In genomic region chr10:48603421-48604038, GRCh38 we compare ENCODE assay signal across 16 cellular contexts. TPM values are rescaled to one million over a fixed set of nuclear protein-coding genes. Genes with fewer than 3 reads are reported as not detected.
DNase-seq lines count a peak whose midpoint lies in the region; ATAC-seq and TF ChIP-seq lines count a peak whose summit lies in the region.
"Had no signal": no experiment of that assay in that cellular context is flagged by ENCODE, and none has a peak within 500 bp of the region (broad histone marks: within the 10 kb centered on the region; RNA-seq: fewer than 3 reads in every experiment).

No MANE protein-coding gene starts in this region.

- H3K36me3 ChIP-seq in MM.1S (replicated peaks; ENCODE audit: insufficient read depth, low read length) (no peaks in the 10 kb centered on the region), osteoblast (ENCODE audit: insufficient read depth, low read length) (no peaks in the 10 kb centered on the region)

- no peak for ATAC-seq in activated naive CD8-positive, alpha-beta T cell treated with anti-CD3 and anti-CD28 coated beads, Interleukin-2, amount 50 U/mL, for 24 hours
- ATAC-seq: GM12878 had no signal

- peak overlapping the region; percentile 66 for H3K4me3 Mint-ChIP-seq in dendritic cell treated with granulocyte-macrophage colony-stimulating factor and Interleukin-4, amounts not matched to agents 40 ng/mL and 50 ng/mL, for 4 days
- H3K4me3 Mint-ChIP-seq in activated naive CD8-positive, alpha-beta T cell treated with anti-CD3 and anti-CD28 coated beads, Interleukin-2, amount 50 U/mL, for 24 hours: no peak overlapping the region
- H3K4me3 Mint-ChIP-seq: activated naive CD8-positive, alpha-beta T cell had no signal

- no peaks in the 10 kb centered on the region for H3K9me3 Mint-ChIP-seq in dendritic cell treated with granulocyte-macrophage colony-stimulating factor and Interleukin-4, amounts not matched to agents 40 ng/mL and 50 ng/mL, for 4 days
- no peaks in the 10 kb centered on the region for H3K9me3 Mint-ChIP-seq in activated naive CD8-positive, alpha-beta T cell treated with anti-CD3 and anti-CD28 coated beads, Interleukin-2, amount 50 U/mL, for 24 hours

- H3K4me3 ChIP-seq in MM.1S (ENCODE audit: low read length) (peak overlapping the region; percentile 94; the same call in 1 of the 2 replicates), osteoblast (ENCODE audit: insufficient read depth, low read length) (peak overlapping the region; percentile 89)
- H3K4me3 ChIP-seq: GM12878 had no signal

- H3K27ac ChIP-seq in MM.1S (ENCODE audit: low read length) (no peak overlapping the region), osteoblast (ENCODE audit: low read depth, low read length) (peak overlapping the region; percentile 75)
- H3K27ac ChIP-seq: HL-60 had no signal

- TF ChIP-seq CTCF in MM.1S (IDR thresholded peaks at IDR 0.05; ENCODE audit: low read length) (no peak), osteoblast (IDR thresholded peaks at IDR 0.05; ENCODE audit: extremely low read depth, low read depth, low read length) (no peak), GM10248 (IDR thresholded peaks at IDR 0.05; ENCODE audit: control extremely low read depth, extremely low read depth, low read depth, missing control alignments) (no peak)

- H3K9me2 ChIP-seq in MM.1S (replicated peaks; ENCODE audit: insufficient read depth, low read length): no peaks in the 10 kb centered on the region

- H3F3A ChIP-seq in MM.1S (ENCODE audit: insufficient read depth, low read length): no peaks in the 10 kb centered on the region

- H2AFZ ChIP-seq in MM.1S (ENCODE audit: low read length): no peak overlapping the region; the same call in 1 of the 2 replicates
- no peak overlapping the region for H2AFZ ChIP-seq in osteoblast (ENCODE audit: low read length)

- H3K36me3 Mint-ChIP-seq in dendritic cell treated with granulocyte-macrophage colony-stimulating factor and Interleukin-4, amounts not matched to agents 40 ng/mL and 50 ng/mL, for 4 days (ENCODE audit: low read depth): peaks cover 10% of the 10 kb centered on the region
- H3K36me3 Mint-ChIP-seq in activated naive CD8-positive, alpha-beta T cell treated with anti-CD3 and anti-CD28 coated beads, Interleukin-2, amount 50 U/mL, for 24 hours (ENCODE audit: low read depth): no peaks in the 10 kb centered on the region
- H3K36me3 Mint-ChIP-seq: activated naive CD8-positive, alpha-beta T cell had no signal

- POLR2A ChIA-PET in GM10248 (lab: Yijun Ruan, JAX): no interaction called here

- H4K20me1 ChIP-seq in MM.1S (ENCODE audit: insufficient read depth, low read length) (no peaks in the 10 kb centered on the region), osteoblast (ENCODE audit: insufficient read depth, low read length) (peaks cover 20% of the 10 kb centered on the region)

- DNase-seq in ELR (ENCODE audit: low read depth): peak; percentile 39
- no peak for DNase-seq in MM.1S
- DNase-seq in osteoblast (ENCODE audit: insufficient read length, low spot score, missing footprints): peak; percentile 88
- DNase-seq in activated T-cell treated with anti-CD3 and anti-CD28 coated beads for 4 hours: no peak
- no peak for DNase-seq in activated naive CD8-positive, alpha-beta T cell treated with anti-CD3 and anti-CD28 coated beads, Interleukin-2, amount 50 U/mL, for 24 hours
- DNase-seq in activated CD4-positive, alpha-beta T cell treated with anti-CD3 and anti-CD28 coated beads, Interleukin-2, amount 50 U/mL, for 1 hour: no peak
- DNase-seq in GM10248 (ENCODE audit: extremely low spot score): no peak
- DNase-seq: DMS 273 treated with DMSO at 0.1 percent for 48 hours; effector memory CD4-positive, alpha-beta T cell; NCI-H1092; NK-92 treated with Interleukin-12 subunit alpha and Interleukin-12 subunit beta, amount 100 ng/mL, for 24 hours; SW 1271 had no signal

- H3K27me3 Mint-ChIP-seq in dendritic cell treated with granulocyte-macrophage colony-stimulating factor and Interleukin-4, amounts not matched to agents 40 ng/mL and 50 ng/mL, for 4 days: peaks cover 10% of the 10 kb centered on the region
- H3K27me3 Mint-ChIP-seq in activated naive CD8-positive, alpha-beta T cell treated with anti-CD3 and anti-CD28 coated beads, Interleukin-2, amount 50 U/mL, for 24 hours: peaks cover 33% of the 10 kb centered on the region

- H3K4me1 ChIP-seq in MM.1S (ENCODE audit: low read length) (peaks cover 15% of the 10 kb centered on the region), osteoblast (ENCODE audit: insufficient read depth, low read length) (peaks cover 77% of the 10 kb centered on the region)

- peak overlapping the region; percentile 49 for H3K27ac Mint-ChIP-seq in dendritic cell treated with granulocyte-macrophage colony-stimulating factor and Interleukin-4, amounts not matched to agents 40 ng/mL and 50 ng/mL, for 4 days
- H3K27ac Mint-ChIP-seq in activated naive CD8-positive, alpha-beta T cell treated with anti-CD3 and anti-CD28 coated beads, Interleukin-2, amount 50 U/mL, for 24 hours: no peak overlapping the region
- H3K27ac Mint-ChIP-seq: activated naive CD8-positive, alpha-beta T cell had no signal

- CTCF ChIA-PET in GM10248 (lab: Yijun Ruan, JAX): interaction anchor here (1.2 to 1.4 kb wide), 2 partner anchors 11 to 53 kb away, joined by 4 to 7 read pairs; no protein-coding TSS in a partner anchor

- H3K9me3 ChIP-seq in MM.1S (replicated peaks; ENCODE audit: insufficient read depth, low read length) (no peaks in the 10 kb centered on the region), osteoblast (ENCODE audit: low read depth, low read length) (no peaks in the 10 kb centered on the region)

- H3K4me1 Mint-ChIP-seq in dendritic cell treated with granulocyte-macrophage colony-stimulating factor and Interleukin-4, amounts not matched to agents 40 ng/mL and 50 ng/mL, for 4 days (ENCODE audit: low read depth): peaks cover 72% of the 10 kb centered on the region
- no peaks in the 10 kb centered on the region for H3K4me1 Mint-ChIP-seq in activated naive CD8-positive, alpha-beta T cell treated with anti-CD3 and anti-CD28 coated beads, Interleukin-2, amount 50 U/mL, for 24 hours

- H3K4me2 ChIP-seq in MM.1S (ENCODE audit: low read depth, low read length): peak overlapping the region; percentile 100
- H3K4me2 ChIP-seq in osteoblast (ENCODE audit: insufficient read depth, low read length): peak overlapping the region; percentile 83

- intact Hi-C loops in dendritic cell treated with granulocyte-macrophage colony-stimulating factor and Interleukin-4, amounts not matched to agents 40 ng/mL and 50 ng/mL, for 4 days (cut with micrococcal nuclease): loop anchor here (2.0 kb wide), 1 partner anchor 51 kb away; no protein-coding TSS in a partner anchor

- H3K9ac ChIP-seq in MM.1S (ENCODE audit: low read length): no peak overlapping the region

- H3K79me2 ChIP-seq in MM.1S (ENCODE audit: low read length): no peaks in the 10 kb centered on the region
- peaks cover 76% of the 10 kb centered on the region for H3K79me2 ChIP-seq in osteoblast (ENCODE audit: insufficient read depth, low read length)

- no peaks in the 10 kb centered on the region for H3K27me3 ChIP-seq in MM.1S (replicated peaks; ENCODE audit: insufficient read depth, low read length)
- no peaks in the 10 kb centered on the region for H3K27me3 ChIP-seq in osteoblast (ENCODE audit: insufficient read depth, low read length)

RNA-seq across cellular contexts. Expression of gene ARHGAP22, which starts 1.3 kb away (rescaled TPM):
- total RNA-seq in osteoblast: 45.6 and 50.1 TPM in 2 replicates

Comparison
In these comparisons a context has a peak if more than half of its experiments do, and no peak if none do; other contexts are left out.
1. DNase-seq: peak in ELR (single experiment) and osteoblast (single experiment); none in MM.1S (single experiment), activated T-cell treated with anti-CD3 and anti-CD28 coated beads for 4 hours (single experiment), activated naive CD8-positive, alpha-beta T cell treated with anti-CD3 and anti-CD28 coated beads, Interleukin-2, amount 50 U/mL, for 24 hours (single experiment), activated CD4-positive, alpha-beta T cell treated with anti-CD3 and anti-CD28 coated beads, Interleukin-2, amount 50 U/mL, for 1 hour (single experiment) and GM10248 (single experiment).